In the genomic region with DNA sequence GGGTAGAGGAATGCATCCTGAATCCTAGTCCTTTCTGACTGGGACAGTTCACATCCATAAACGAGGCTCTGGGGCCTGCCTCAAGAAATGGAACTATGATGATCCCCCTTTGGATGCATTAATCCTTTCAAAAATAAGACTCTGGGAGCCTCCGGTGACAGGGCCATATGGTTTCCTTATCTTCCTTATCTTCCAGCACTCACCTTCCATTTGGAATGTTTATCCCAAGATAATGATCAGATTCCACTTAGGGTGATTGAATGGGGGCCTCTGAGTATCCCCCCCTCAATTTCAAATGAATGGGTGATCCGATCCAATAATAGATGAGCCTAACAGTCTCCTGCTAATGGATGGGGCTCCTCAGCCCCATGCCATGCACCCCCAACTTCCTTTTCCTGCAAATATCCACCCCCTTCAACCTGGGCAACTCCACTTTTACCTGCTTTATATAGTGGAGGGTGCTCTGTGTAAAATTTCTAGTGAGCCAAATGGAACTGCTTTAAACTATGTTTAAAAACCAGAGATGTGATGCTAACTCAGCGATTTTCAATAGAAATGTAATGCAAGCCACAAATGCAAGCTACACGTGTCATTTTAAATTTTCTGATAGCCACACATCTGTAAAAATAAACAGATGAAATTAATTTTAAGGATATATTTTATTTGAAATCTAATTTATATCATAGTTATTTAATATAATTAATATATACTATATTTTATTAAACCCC, we compare ENCODE assay signal across 26 cellular contexts.
A peak's percentile ranks its signal among the peaks of the same experiment; 100 is the strongest.
DNase-seq lines count a peak whose midpoint lies in the region; ATAC-seq, FAIRE-seq and TF ChIP-seq lines count a peak whose summit lies in the region.
"Had no signal": no experiment of that assay in that cellular context is flagged by ENCODE, and none has a peak within 500 bp of the region (broad histone marks: within the 10 kb centered on the region; RNA-seq: fewer than 3 reads in every experiment).

No MANE protein-coding gene starts in this region.

- no peak for TF ChIP-seq POLR2A in IMR-90 (IDR thresholded peaks at IDR 0.05; ENCODE audit: low read depth, low read length)
- TF ChIP-seq POLR2A in K562 (conservative IDR thresholded peaks at IDR 0.05): no peak
- TF ChIP-seq POLR2A in transverse colon (IDR thresholded peaks at IDR 0.05): no peak

- no peaks in the 10 kb centered on the region for H3K4me1 Mint-ChIP-seq in immature natural killer cell
- H3K4me1 Mint-ChIP-seq: activated naive CD4-positive, alpha-beta T cell treated with anti-CD3 and anti-CD28 coated beads, Interleukin-2, amount 50 U/mL, for 24 hours had no signal

- no peak overlapping the region; the same call in 1 of the 2 replicates for H3K27ac ChIP-seq in IMR-90 (ENCODE audit: insufficient read depth, low read length)
- H3K27ac ChIP-seq in K562 (ENCODE audit: extremely low read depth, low read depth, low read length): no peak overlapping the region
- no peak overlapping the region for H3K27ac ChIP-seq in mesendoderm (ENCODE audit: low read depth, low read length)
- peak overlapping the region; percentile 21 to 80 (median 75) for H3K27ac ChIP-seq in transverse colon
- H3K27ac ChIP-seq: cardiac muscle cell, PC-9 had no signal

- CTCF ChIA-PET in IMR-90 (lab: Yijun Ruan, JAX) (no interaction called here), K562 (lab: Yijun Ruan, JAX; ENCODE audit: low intra/inter-chr PET ratio) (interaction anchor here (0.6 kb wide), 1 partner anchor 104 kb away, joined by 3 read pairs; no protein-coding TSS in a partner anchor)

- intact Hi-C loops in IMR-90 (cut with micrococcal nuclease) (no loop called here), K562 (cut with micrococcal nuclease) (no loop called here), transverse colon (cut with DNase I; ENCODE audit: low total_unique reads) (no loop called here)

- H3K23ac ChIP-seq in IMR-90 (ENCODE audit: low read depth, low read length) (no peak overlapping the region), mesendoderm (ENCODE audit: low read length) (no peak overlapping the region)

- H3K4me1 ChIP-seq in IMR-90 (ENCODE audit: control insufficient read depth, insufficient read depth, low read length) (peaks cover 34% of the 10 kb centered on the region), K562 (replicated peaks in 1 of 2; ENCODE audit: control insufficient read depth in 2 of 2, insufficient read depth in 2 of 2, low read length in 2 of 2) (peaks cover 6 to 13% of the 10 kb centered on the region in 2 experiments; a peak in 3 of 5 replicates), mesendoderm (ENCODE audit: control insufficient read depth, low read depth, low read length) (peaks cover 15% of the 10 kb centered on the region), transverse colon (peaks cover 16 to 54% (median 32%) of the 10 kb centered on the region in 4 donors)

- peak overlapping the region; percentile 20; the same call in 1 of the 2 replicates for H2BK20ac ChIP-seq in IMR-90 (ENCODE audit: low read depth, low read length)

- H3K18ac ChIP-seq in IMR-90 (ENCODE audit: low read depth, low read length) (peak overlapping the region; percentile 35; the same call in 1 of the 2 replicates), mesendoderm (ENCODE audit: low read length) (no peak overlapping the region)

- BruUV-seq in IMR-90 (replicated peaks; lab: Mats Ljungman, UMichigan) (no TSS peak), K562 (replicated peaks; lab: Mats Ljungman, UMichigan) (no TSS peak)

- H3K4me2 ChIP-seq in IMR-90 (ENCODE audit: low read depth, low read length): no peak overlapping the region
- H3K4me2 ChIP-seq in K562 (ENCODE audit: insufficient read depth, low read length): no peak overlapping the region
- no peak overlapping the region for H3K4me2 ChIP-seq in mesendoderm (ENCODE audit: low read length)
- H3K4me2 ChIP-seq: PC-9 had no signal

- H3K4me3 Mint-ChIP-seq in immature natural killer cell: no peak overlapping the region
- H3K4me3 Mint-ChIP-seq: activated CD8-positive, alpha-beta T cell treated with anti-CD3 and anti-CD28 coated beads for 36 hours; activated naive CD4-positive, alpha-beta T cell treated with anti-CD3 and anti-CD28 coated beads, Interleukin-2, amount 50 U/mL, for 24 hours; naive thymus-derived CD8-positive, alpha-beta T cell had no signal

- H3K56ac ChIP-seq in IMR-90 (ENCODE audit: extremely low read depth, insufficient read depth, low read length) (no peak overlapping the region), mesendoderm (ENCODE audit: low read length) (peak overlapping the region; percentile 51)

- WGBS in IMR-90 (ENCODE audit: extremely low coverage in 2 of 2, insufficient read length in 1 of 2), 2 experiments: 67% methylated on average over 1 of the region's 5 CpGs; no CpG with 5 or more reads in 1 of the 2 experiments
- WGBS in K562 (ENCODE audit: insufficient coverage, low coverage, missing lambda C conversion rate): 35% methylated on average over 5 of the region's 5 CpGs
- no CpG with 5 or more reads among the region's 5 CpGs for WGBS in mesendoderm (ENCODE audit: extremely low coverage, insufficient coverage, low lambda C conversion rate)
- 78 to 85% methylated on average over 4 to 5 of the region's 5 CpGs for WGBS in transverse colon (ENCODE audit: low coverage in 1 of 2), 2 donors

- H3K27me3 ChIP-seq in IMR-90 (ENCODE audit: control insufficient read depth, insufficient read depth, low read length) (no peaks in the 10 kb centered on the region), K562 (ENCODE audit: control insufficient read depth in 2 of 2, insufficient read depth in 2 of 2, low read length in 2 of 2) (no peaks in the 10 kb centered on the region), mesendoderm (ENCODE audit: insufficient read depth, low read length, poor library complexity) (no peaks in the 10 kb centered on the region), transverse colon (no peaks in the 10 kb centered on the region)
- H3K27me3 ChIP-seq: cardiac muscle cell, gastrocnemius medialis had no signal

- H3K9ac ChIP-seq in IMR-90 (ENCODE audit: low read depth, low read length): no peak overlapping the region
- no peak overlapping the region for H3K9ac ChIP-seq in K562 (ENCODE audit: insufficient read depth in 1 of 2, low read depth in 2 of 2, low read length in 2 of 2)
- no peak overlapping the region for H3K9ac ChIP-seq in mesendoderm (ENCODE audit: low read length)

- H2BK15ac ChIP-seq in IMR-90 (ENCODE audit: low read depth, low read length): no peak overlapping the region
- no peak overlapping the region for H2BK15ac ChIP-seq in mesendoderm (replicated peaks; ENCODE audit: low read depth)

- H3K27ac Mint-ChIP-seq in immature natural killer cell: no peak overlapping the region
- H3K27ac Mint-ChIP-seq: activated CD8-positive, alpha-beta T cell treated with anti-CD3 and anti-CD28 coated beads for 36 hours; activated naive CD4-positive, alpha-beta T cell treated with anti-CD3 and anti-CD28 coated beads, Interleukin-2, amount 50 U/mL, for 24 hours; activated T-helper 2 cell treated with anti-CD3 and anti-CD28 coated beads, Interferon-gamma antibody, Interleukin-2, Interleukin-4, amounts not matched to agents 10 μg/mL and 5 μg/mL and 100 μg/mL, durations not matched to agents 14 hours and 24 hours and 36 hours had no signal

- ATAC-seq in IMR-90 (ENCODE audit: low read depth) (no peak), K562 (no peak), HG03442 (IDR thresholded peaks at IDR 0.05; ENCODE audit: unreplicated experiment) (no peak)
- ATAC-seq: activated CD8-positive, alpha-beta T cell treated with anti-CD3 and anti-CD28 coated beads for 36 hours; gastrocnemius medialis; naive thymus-derived CD8-positive, alpha-beta T cell had no signal

- no peaks in the 10 kb centered on the region for H3K79me2 ChIP-seq in K562 (ENCODE audit: control insufficient read depth, insufficient read depth, low read length)
- H3K79me2 ChIP-seq in mesendoderm (ENCODE audit: control insufficient read depth, insufficient read depth, low read length): no peaks in the 10 kb centered on the region

- no peak for DNase-seq in IMR-90
- no peak for DNase-seq in K562 (ENCODE audit: extremely low read depth in 1 of 4, low spot score in 3 of 4)
- no peak for DNase-seq in mesendoderm
- no peak for DNase-seq in transverse colon
- no peak for DNase-seq in activated CD8-positive, alpha-beta memory T cell treated with anti-CD3 and anti-CD28 coated beads, Interleukin-2, amount 50 U/mL, for 4 hours
- DNase-seq in immature natural killer cell: no peak
- no peak for DNase-seq in SKM-1 (lab: John Stamatoyannopoulos, UW; ENCODE audit: unreplicated experiment)
- DNase-seq: activated CD4-positive, CD25-positive, alpha-beta regulatory T cell treated with anti-CD3 and anti-CD28 coated beads, Interleukin-2, amount 50 U/mL, for 72 hours; activated CD8-positive, alpha-beta T cell treated with anti-CD3 and anti-CD28 coated beads for 36 hours; Calu3; cortex of kidney; DND-41; gastrocnemius medialis; HCEC 1CT; naive thymus-derived CD8-positive, alpha-beta T cell; NCI-H1092; NCI-H1694 treated with DMSO at 0.1 percent for 48 hours; NCI-H524 treated with DMSO at 0.1 percent for 48 hours; retina; Right ventricle myocardium superior; stimulated activated CD4-positive, alpha-beta T cell treated with anti-CD3 and anti-CD28 coated beads, Interleukin-2, amount 100 ng/mL, for 48 hours had no signal

- TF ChIP-seq EP300 in K562 (IDR thresholded peaks at IDR 0.05; ENCODE audit: low read length): no peak
- no peak for TF ChIP-seq EP300 in transverse colon (IDR thresholded peaks at IDR 0.05; ENCODE audit: low read depth)

- H3K36me3 ChIP-seq in IMR-90 (ENCODE audit: control insufficient read depth, insufficient read depth, low read length) (no peaks in the 10 kb centered on the region), K562 (ENCODE audit: control insufficient read depth, insufficient read depth, low read length) (no peaks in the 10 kb centered on the region), mesendoderm (ENCODE audit: control insufficient read depth, insufficient read depth, low read length) (no peaks in the 10 kb centered on the region), transverse colon (no peaks in the 10 kb centered on the region)
- H3K36me3 ChIP-seq: cardiac muscle cell, gastrocnemius medialis had no signal

- H2BK5ac ChIP-seq in IMR-90 (ENCODE audit: low read depth, low read length, poor library complexity, severe bottlenecking) (no peak overlapping the region), mesendoderm (ENCODE audit: low read length) (peak overlapping the region; percentile 29)

- H2AK5ac ChIP-seq in IMR-90 (ENCODE audit: low read depth, low read length): peak overlapping the region; percentile 49; the same call in 1 of the 2 replicates
- peak overlapping the region; percentile 56 for H2AK5ac ChIP-seq in mesendoderm (ENCODE audit: low read length)

- FAIRE-seq in K562 (lab: Jason Lieb, UNC): no peak

- POLR2A ChIA-PET in IMR-90 (lab: Charles Lee; ENCODE audit: unreplicated experiment): no interaction called here
- POLR2A ChIA-PET in K562 (lab: Yijun Ruan, JAX): no interaction called here

- dilution Hi-C loops in IMR-90 (cut with HindIII; ENCODE audit: low sequenced_read_pairs, unreplicated experiment): no loop called here

- H4K8ac ChIP-seq in IMR-90 (ENCODE audit: low read depth in 2 of 2, low read length in 2 of 2) (no peak overlapping the region; a peak in 1 of 4 replicates), mesendoderm (ENCODE audit: low read depth, low read length) (no peak overlapping the region)

- H2BK120ac ChIP-seq in IMR-90 (ENCODE audit: low read depth, low read length) (peak overlapping the region; percentile 66; the same call in 1 of the 2 replicates), mesendoderm (ENCODE audit: low read depth, low read length) (no peak overlapping the region)

- H3K9me1 ChIP-seq in IMR-90 (ENCODE audit: insufficient read depth, low read length) (peaks cover 27% of the 10 kb centered on the region), K562 (ENCODE audit: control insufficient read depth, insufficient read depth, low read length) (no peaks in the 10 kb centered on the region)

- no peak overlapping the region for H2AK9ac ChIP-seq in IMR-90 (replicated peaks; ENCODE audit: low read depth, low read length, poor library complexity)

- H2AFZ ChIP-seq in IMR-90 (replicated peaks; ENCODE audit: low read length, poor library complexity) (no peak overlapping the region), K562 (ENCODE audit: low read depth, low read length) (no peak overlapping the region)
- H2AFZ ChIP-seq: PC-9 had no signal

- H4K20me1 ChIP-seq in IMR-90 (ENCODE audit: insufficient read depth, low read length): no peaks in the 10 kb centered on the region
- no peaks in the 10 kb centered on the region for H4K20me1 ChIP-seq in K562 (replicated peaks; ENCODE audit: control insufficient read depth, insufficient read depth, low read length)

- H3K27me3 Mint-ChIP-seq in immature natural killer cell (ENCODE audit: low read depth in 3 of 3): peaks cover 2% of the 10 kb centered on the region in 3 donors
- H3K27me3 Mint-ChIP-seq: activated CD8-positive, alpha-beta T cell treated with anti-CD3 and anti-CD28 coated beads for 36 hours; activated naive CD4-positive, alpha-beta T cell treated with anti-CD3 and anti-CD28 coated beads, Interleukin-2, amount 50 U/mL, for 24 hours; naive thymus-derived CD8-positive, alpha-beta T cell had no signal

- H4K5ac ChIP-seq in IMR-90 (ENCODE audit: low read depth, low read length) (peak overlapping the region; percentile 25; the same call in 1 of the 2 replicates), mesendoderm (ENCODE audit: low read length) (no peak overlapping the region)

- H3K36me3 Mint-ChIP-seq in immature natural killer cell: no peaks in the 10 kb centered on the region
- H3K36me3 Mint-ChIP-seq: activated naive CD4-positive, alpha-beta T cell treated with anti-CD3 and anti-CD28 coated beads, Interleukin-2, amount 50 U/mL, for 24 hours; naive thymus-derived CD8-positive, alpha-beta T cell had no signal

- H3K9me3 Mint-ChIP-seq in immature natural killer cell: peaks cover 0 to 3% (median 0%) of the 10 kb centered on the region in 6 donors
- H3K9me3 Mint-ChIP-seq: activated CD8-positive, alpha-beta T cell treated with anti-CD3 and anti-CD28 coated beads for 36 hours; activated naive CD4-positive, alpha-beta T cell treated with anti-CD3 and anti-CD28 coated beads, Interleukin-2, amount 50 U/mL, for 24 hours; activated T-helper 2 cell treated with anti-CD3 and anti-CD28 coated beads, Interferon-gamma antibody, Interleukin-2, Interleukin-4, amounts not matched to agents 10 μg/mL and 5 μg/mL and 100 μg/mL, durations not matched to agents 14 hours and 24 hours and 36 hours had no signal

- no peak overlapping the region for H3K14ac ChIP-seq in IMR-90 (replicated peaks; ENCODE audit: low read depth, low read length)

- H3K4me3 ChIP-seq in IMR-90 (ENCODE audit: insufficient read depth, low read depth, low read length) (no peak overlapping the region), K562 (no peak overlapping the region), mesendoderm (ENCODE audit: low read length) (no peak overlapping the region), transverse colon (no peak overlapping the region)
- H3K4me3 ChIP-seq: cardiac muscle cell, gastrocnemius medialis, PC-9 had no signal

- in situ Hi-C loops in IMR-90 (cut with MboI; ENCODE audit: low sequenced_read_pairs) (no loop called here), K562 (cut with MboI) (no loop called here), transverse colon (cut with MboI; ENCODE audit: low pct_ligation_motif_present in 1 of 4, low pct_unique_long_range_greater_than_20kb in 1 of 4, low sequenced_read_pairs in 3 of 4) (no loop called here)

- no peaks in the 10 kb centered on the region for H3K9me3 ChIP-seq in IMR-90 (ENCODE audit: control insufficient read depth, insufficient read depth, low read length)
- no peaks in the 10 kb centered on the region for H3K9me3 ChIP-seq in K562 (replicated peaks; ENCODE audit: control insufficient read depth, insufficient read depth, low read depth, low read length)
- H3K9me3 ChIP-seq in transverse colon: no peaks in the 10 kb centered on the region
- H3K9me3 ChIP-seq: gastrocnemius medialis had no signal

- H3K4ac ChIP-seq in IMR-90 (ENCODE audit: low read depth, low read length) (no peak overlapping the region), mesendoderm (ENCODE audit: low read depth, low read length) (no peak overlapping the region)

- TF ChIP-seq RAD21 in IMR-90 (IDR thresholded peaks at IDR 0.05; ENCODE audit: low read length): no peak
- TF ChIP-seq RAD21 in K562 (CRISPR knock-in tag; conservative IDR thresholded peaks at IDR 0.05 in 1 of 2, IDR thresholded peaks at IDR 0.05 in 1 of 2): no peak

- H4K91ac ChIP-seq in IMR-90 (ENCODE audit: insufficient read depth, low read depth, low read length): no peak overlapping the region

- H3K79me1 ChIP-seq in IMR-90 (ENCODE audit: low read depth in 1 of 2, low read length in 2 of 2) (no peaks in the 10 kb centered on the region), mesendoderm (ENCODE audit: low read length) (no peaks in the 10 kb centered on the region)

- TF ChIP-seq CTCF in IMR-90 (conservative IDR thresholded peaks at IDR 0.05; ENCODE audit: low read depth, low read length) (no peak), K562 (IDR thresholded peaks at IDR 0.05 in 2 of 3, conservative IDR thresholded peaks at IDR 0.05 in 1 of 3; ENCODE audit: insufficient read depth in 2 of 3, low read depth in 1 of 3, low read length in 3 of 3) (no peak), transverse colon (IDR thresholded peaks at IDR 0.05) (no peak)

Comparison
In these comparisons a context has a peak if more than half of its experiments do, and no peak if none do; other contexts are left out.
1. H3K27ac ChIP-seq: peak in transverse colon (4 of 4); none in IMR-90 (single experiment), K562 (single experiment) and mesendoderm (single experiment).